ENCODE assay signal across 19 cellular contexts in the genomic region with DNA sequence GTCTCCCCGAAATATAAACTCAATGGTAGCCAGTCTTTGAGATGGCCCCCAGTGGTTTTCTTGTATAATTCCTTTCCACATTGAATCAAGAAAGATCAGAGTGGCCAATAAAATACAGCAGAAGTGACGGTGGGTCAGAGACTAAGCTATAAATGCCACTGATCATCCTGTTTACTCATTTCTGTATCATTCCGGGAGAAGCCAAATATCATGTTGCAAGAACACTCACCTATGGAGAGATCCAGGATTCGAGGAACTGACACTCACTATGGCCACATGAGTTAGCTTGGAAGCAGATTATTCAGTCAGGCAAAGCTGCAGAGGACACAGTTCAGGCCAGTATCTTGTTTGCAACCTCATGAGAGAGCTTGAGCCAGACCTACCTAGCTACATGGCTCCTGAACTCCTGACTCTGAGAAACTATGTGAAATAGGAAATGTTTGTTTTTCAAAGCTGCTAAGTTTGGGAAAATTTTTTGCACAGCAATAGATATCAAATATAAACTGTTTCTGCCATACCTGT.
DNase-seq lines count a peak whose midpoint lies in the region; ATAC-seq and TF ChIP-seq lines count a peak whose summit lies in the region.
"Had no signal": no experiment of that assay in that cellular context is flagged by ENCODE, and none has a peak within 500 bp of the region (broad histone marks: within the 10 kb centered on the region; RNA-seq: fewer than 3 reads in every experiment).

No MANE protein-coding gene starts in this region.

- H2AFZ ChIP-seq in IMR-90 (replicated peaks; ENCODE audit: low read length, poor library complexity) (no peak overlapping the region), PC-9 (no peak overlapping the region), osteoblast (ENCODE audit: low read length) (no peak overlapping the region)
- H2AFZ ChIP-seq: GM23248 had no signal

- TF ChIP-seq CTCF in IMR-90 (conservative IDR thresholded peaks at IDR 0.05; ENCODE audit: low read depth, low read length) (no peak), PC-9 (conservative IDR thresholded peaks at IDR 0.05) (no peak), epithelial cell of esophagus (IDR thresholded peaks at IDR 0.05; ENCODE audit: insufficient read depth, low read depth, low read length, missing control alignments) (no peak), osteoblast (IDR thresholded peaks at IDR 0.05; ENCODE audit: extremely low read depth, low read depth, low read length) (no peak)

- H3K23ac ChIP-seq in IMR-90 (ENCODE audit: low read depth, low read length) = no peak overlapping the region

- DNase-seq in IMR-90 (no peak), PC-9 (peak in 1 of 2 experiments; percentile 49), epithelial cell of esophagus (ENCODE audit: low read depth) (peak; percentile 34), osteoblast (ENCODE audit: insufficient read length, low spot score, missing footprints) (peak; percentile 5), NCI-H146 (lab: John Stamatoyannopoulos, UW) (no peak), midbrain (lab: John Stamatoyannopoulos, UW) (no peak)
- DNase-seq in naive thymus-derived CD8-positive, alpha-beta T cell = no peak
- DNase-seq: Caco-2; CD4-positive, CD25-positive, alpha-beta regulatory T cell; CD8-positive, alpha-beta T cell; DMS153; DND-41; GM23248; H9 had no signal

- no peak overlapping the region for H2AK5ac ChIP-seq in IMR-90 (ENCODE audit: low read depth, low read length)

- no CpG with 5 or more reads among the region's 4 CpGs for WGBS in IMR-90 (ENCODE audit: extremely low coverage in 2 of 2, insufficient read length in 1 of 2), 2 experiments

- H3K4ac ChIP-seq in IMR-90 (ENCODE audit: low read depth, low read length) = no peak overlapping the region

- BruUV-seq in IMR-90 (replicated peaks; lab: Mats Ljungman, UMichigan) (no TSS peak), PC-9 (replicated peaks; lab: Mats Ljungman, UMichigan) (no TSS peak)

- 0 out of 3 replicates have a peak overlapping the region, but pooled peaks have one; percentile 5 for H2BK15ac ChIP-seq in IMR-90 (ENCODE audit: low read depth, low read length)

- no peak for TF ChIP-seq POLR2A in IMR-90 (IDR thresholded peaks at IDR 0.05; ENCODE audit: low read depth, low read length)

- H3K9me1 ChIP-seq in IMR-90 (ENCODE audit: insufficient read depth, low read length) = 0 out of 2 replicates have a peak, but pooled peaks cover 3% of the 10 kb centered on the region

- in situ Hi-C loops in IMR-90 (cut with MboI; ENCODE audit: low sequenced_read_pairs) = no loop called here

- intact Hi-C loops in IMR-90 (cut with micrococcal nuclease) = no loop called here
- intact Hi-C loops in PC-9 (cut with micrococcal nuclease; ENCODE audit: unreplicated experiment) = no loop called here

- H3K9ac ChIP-seq in IMR-90 (ENCODE audit: low read depth, low read length) = no peak overlapping the region
- H3K9ac ChIP-seq: BLaER1, GM23248 had no signal

- H3K9me3 Mint-ChIP-seq in naive thymus-derived CD8-positive, alpha-beta T cell = peaks cover 0 to 3% (median 0%) of the 10 kb centered on the region in 9 donors

- H3K27me3 ChIP-seq in IMR-90 (ENCODE audit: control insufficient read depth, insufficient read depth, low read length) (no peaks in the 10 kb centered on the region), PC-9 (ENCODE audit: insufficient read depth, low read depth) (no peaks in the 10 kb centered on the region), osteoblast (ENCODE audit: insufficient read depth, low read length) (no peaks in the 10 kb centered on the region)
- H3K27me3 ChIP-seq: BLaER1 had no signal

- H3K79me2 ChIP-seq in PC-9 (ENCODE audit: low read depth) (peaks cover 2% of the 10 kb centered on the region; the same call in 1 of the 2 replicates), osteoblast (ENCODE audit: insufficient read depth, low read length) (no peaks in the 10 kb centered on the region)

- H3K4me3 Mint-ChIP-seq in naive thymus-derived CD8-positive, alpha-beta T cell = no peak overlapping the region
- H3K4me3 Mint-ChIP-seq: B cell; CD4-positive, CD25-positive, alpha-beta regulatory T cell; CD8-positive, alpha-beta T cell; H9 had no signal

- no peak overlapping the region for H3K27ac Mint-ChIP-seq in naive thymus-derived CD8-positive, alpha-beta T cell
- H3K27ac Mint-ChIP-seq: B cell; CD4-positive, CD25-positive, alpha-beta regulatory T cell; CD8-positive, alpha-beta T cell; H9 had no signal

- H3F3A ChIP-seq in PC-9 (ENCODE audit: insufficient read depth, low read depth) = peaks cover 29% of the 10 kb centered on the region

- H4K20me1 ChIP-seq in IMR-90 (ENCODE audit: insufficient read depth, low read length) (no peaks in the 10 kb centered on the region), PC-9 (ENCODE audit: insufficient read depth) (no peaks in the 10 kb centered on the region), osteoblast (ENCODE audit: insufficient read depth, low read length) (no peaks in the 10 kb centered on the region)
- H4K20me1 ChIP-seq: BLaER1 had no signal

- H2BK5ac ChIP-seq in IMR-90 (ENCODE audit: low read depth, low read length, poor library complexity, severe bottlenecking) = no peak overlapping the region

- H3K36me3 ChIP-seq in IMR-90 (ENCODE audit: control insufficient read depth, insufficient read depth, low read length) (no peaks in the 10 kb centered on the region), PC-9 (ENCODE audit: low read depth) (no peaks in the 10 kb centered on the region), osteoblast (ENCODE audit: insufficient read depth, low read length) (no peaks in the 10 kb centered on the region)
- H3K36me3 ChIP-seq: BLaER1 had no signal

- CTCF ChIA-PET in IMR-90 (lab: Yijun Ruan, JAX) (no interaction called here), PC-9 (lab: Charles Lee) (no interaction called here)

- H3K4me2 ChIP-seq in IMR-90 (ENCODE audit: low read depth, low read length) (no peak overlapping the region), PC-9 (peak overlapping the region; percentile 9; the same call in 1 of the 2 replicates), osteoblast (ENCODE audit: insufficient read depth, low read length) (no peak overlapping the region)
- H3K4me2 ChIP-seq: BLaER1 had no signal

- no peak overlapping the region; the same call in 1 of the 2 replicates for H3K18ac ChIP-seq in IMR-90 (ENCODE audit: low read depth, low read length)

- dilution Hi-C loops in IMR-90 (cut with HindIII; ENCODE audit: low sequenced_read_pairs, unreplicated experiment) = no loop called here

- ATAC-seq in IMR-90 (ENCODE audit: low read depth) (no peak), GM21723 (IDR thresholded peaks at IDR 0.05; ENCODE audit: unreplicated experiment) (no peak)
- no peak for ATAC-seq in naive thymus-derived CD8-positive, alpha-beta T cell
- ATAC-seq: CD8-positive, alpha-beta T cell; HCT116 had no signal

- 0 out of 2 replicates have a peak overlapping the region, but pooled peaks have one; percentile 15 for H3K14ac ChIP-seq in IMR-90 (replicated peaks; ENCODE audit: low read depth, low read length)

- no peaks in the 10 kb centered on the region for H3K36me3 Mint-ChIP-seq in naive thymus-derived CD8-positive, alpha-beta T cell
- H3K36me3 Mint-ChIP-seq: CD4-positive, CD25-positive, alpha-beta regulatory T cell; CD8-positive, alpha-beta T cell had no signal

- H3K9me2 ChIP-seq in PC-9 (ENCODE audit: insufficient read depth) = no peaks in the 10 kb centered on the region

- H4K8ac ChIP-seq in IMR-90 (ENCODE audit: low read depth in 2 of 2, low read length in 2 of 2) = no peak overlapping the region

- H3K56ac ChIP-seq in IMR-90 (ENCODE audit: extremely low read depth, insufficient read depth, low read length) = no peak overlapping the region

- H3K4me3 ChIP-seq in IMR-90 (ENCODE audit: insufficient read depth, low read depth, low read length) (no peak overlapping the region), PC-9 (no peak overlapping the region), epithelial cell of esophagus (ENCODE audit: low read length) (no peak overlapping the region), osteoblast (ENCODE audit: insufficient read depth, low read length) (no peak overlapping the region)
- H3K4me3 ChIP-seq: BLaER1, GM23248 had no signal

- H3K9me3 ChIP-seq in IMR-90 (ENCODE audit: control insufficient read depth, insufficient read depth, low read length) = no peaks in the 10 kb centered on the region
- H3K9me3 ChIP-seq in PC-9 (ENCODE audit: insufficient read depth, low read depth) = no peaks in the 10 kb centered on the region
- no peaks in the 10 kb centered on the region for H3K9me3 ChIP-seq in osteoblast (ENCODE audit: low read depth, low read length)
- H3K9me3 ChIP-seq: BLaER1, Caco-2 had no signal

- peaks cover 5% of the 10 kb centered on the region for H3K4me1 ChIP-seq in IMR-90 (ENCODE audit: control insufficient read depth, insufficient read depth, low read length)
- peaks cover 46% of the 10 kb centered on the region for H3K4me1 ChIP-seq in PC-9 (replicated peaks; ENCODE audit: insufficient read depth)
- H3K4me1 ChIP-seq in osteoblast (ENCODE audit: insufficient read depth, low read length) = peaks cover 8% of the 10 kb centered on the region

- H3K27ac ChIP-seq in IMR-90 (ENCODE audit: insufficient read depth, low read length) (no peak overlapping the region), PC-9 (peak overlapping the region; percentile 65), osteoblast (ENCODE audit: low read depth, low read length) (no peak overlapping the region)
- H3K27ac ChIP-seq: BLaER1, C4-2B, GM23248 had no signal

- H2BK120ac ChIP-seq in IMR-90 (ENCODE audit: low read depth, low read length) = no peak overlapping the region

- H3K79me1 ChIP-seq in IMR-90 (ENCODE audit: low read depth in 1 of 2, low read length in 2 of 2) = no peaks in the 10 kb centered on the region

- 0 out of 2 replicates have a peak overlapping the region, but pooled peaks have one; percentile 24 for H2BK20ac ChIP-seq in IMR-90 (ENCODE audit: low read depth, low read length)

- no peak overlapping the region for H4K91ac ChIP-seq in IMR-90 (ENCODE audit: insufficient read depth, low read depth, low read length)

- H3K4me1 Mint-ChIP-seq in naive thymus-derived CD8-positive, alpha-beta T cell = no peaks in the 10 kb centered on the region
- H3K4me1 Mint-ChIP-seq: CD4-positive, CD25-positive, alpha-beta regulatory T cell; H9 had no signal

- POLR2A ChIA-PET in IMR-90 (lab: Charles Lee; ENCODE audit: unreplicated experiment) = no interaction called here
- POLR2A ChIA-PET in PC-9 (lab: Charles Lee; ENCODE audit: unreplicated experiment) = no interaction called here
- POLR2A ChIA-PET in naive thymus-derived CD8-positive, alpha-beta T cell (lab: Charles Lee) = no interaction called here

- H3K27me3 Mint-ChIP-seq in naive thymus-derived CD8-positive, alpha-beta T cell = peaks cover 0 to 3% (median 0%) of the 10 kb centered on the region in 5 donors
- H3K27me3 Mint-ChIP-seq: B cell had no signal

- no peak for TF ChIP-seq RAD21 in IMR-90 (IDR thresholded peaks at IDR 0.05; ENCODE audit: low read length)

- H2AK9ac ChIP-seq in IMR-90 (replicated peaks; ENCODE audit: low read depth, low read length, poor library complexity) = no peak overlapping the region

- no peak overlapping the region for H4K5ac ChIP-seq in IMR-90 (ENCODE audit: low read depth, low read length)

TF ChIP-seq in IMR-90, 13 proteins besides CTCF, POLR2A, EP300 and RAD21 (continues in another document):
- TF ChIP-seq MAFK (IDR thresholded peaks at IDR 0.05; ENCODE audit: low read depth, low read length) = no peak
- TF ChIP-seq RFX5 (IDR thresholded peaks at IDR 0.05; ENCODE audit: low read depth, low read length) = no peak
- no peak for TF ChIP-seq MAZ (IDR thresholded peaks at IDR 0.05; ENCODE audit: borderline replicate concordance, low read depth, low read length)

Comparison
In these comparisons a context has a peak if more than half of its experiments do, and no peak if none do; other contexts are left out.
1. DNase-seq: peak in epithelial cell of esophagus (single experiment) and osteoblast (single experiment); none in IMR-90 (single experiment), NCI-H146 (single experiment), midbrain (single experiment) and naive thymus-derived CD8-positive, alpha-beta T cell (0 of 10).